18 cellular contexts compared by ENCODE assay signal in genomic region chr17:50330151-50330753, GRCh38. TPM values are rescaled to one million over a fixed set of nuclear protein-coding genes. Genes with fewer than 3 reads are reported as not detected.
"Had no signal": no experiment of that assay in that cellular context is flagged by ENCODE, and none has a peak within 500 bp of the region (broad histone marks: within the 10 kb centered on the region; RNA-seq: fewer than 3 reads in every experiment).

No MANE protein-coding gene starts in this region.

- ATAC-seq: activated CD8-positive, alpha-beta T cell treated with anti-CD3 and anti-CD28 coated beads for 36 hours; body of pancreas; foreskin keratinocyte; left lung; pancreas; upper lobe of right lung had no signal

- H3K4me3 Mint-ChIP-seq: activated B cell treated with CpG ODN at 0.5 μM for 24 hours; activated CD8-positive, alpha-beta T cell treated with anti-CD3 and anti-CD28 coated beads for 36 hours; activated naive CD8-positive, alpha-beta T cell treated with anti-CD3 and anti-CD28 coated beads, Interleukin-2, amount 10 ng/mL, durations not matched to agents 7 days and 5 days had no signal

- H3K36me3 Mint-ChIP-seq: activated naive CD8-positive, alpha-beta T cell treated with anti-CD3 and anti-CD28 coated beads, Interleukin-2, amount 10 ng/mL, durations not matched to agents 7 days and 5 days had no signal

- H3K79me2 ChIP-seq: hepatocyte had no signal

- H3K27ac Mint-ChIP-seq: activated B cell treated with CpG ODN at 0.5 μM for 24 hours; activated CD8-positive, alpha-beta T cell treated with anti-CD3 and anti-CD28 coated beads for 36 hours; activated naive CD8-positive, alpha-beta T cell treated with anti-CD3 and anti-CD28 coated beads, Interleukin-2, amount 10 ng/mL, durations not matched to agents 7 days and 5 days had no signal

- H2AFZ ChIP-seq: hepatocyte had no signal

- DNase-seq: activated B cell treated with CpG ODN at 0.5 μM for 24 hours; activated CD4-positive, alpha-beta T cell treated with anti-CD3 and anti-CD28 coated beads for 4 hours; activated CD8-positive, alpha-beta T cell treated with anti-CD3 and anti-CD28 coated beads for 36 hours; activated naive CD4-positive, alpha-beta T cell treated with Interleukin-2 at 50 U/mL for 16 hours; activated naive CD8-positive, alpha-beta T cell treated with anti-CD3 and anti-CD28 coated beads, Interleukin-2, amount 10 ng/mL, durations not matched to agents 7 days and 5 days; activated T-cell treated with anti-CD3 and anti-CD28 coated beads, Interleukin-2, amount 50 U/mL, for 48 hours; body of pancreas; caudate nucleus; dorsolateral prefrontal cortex; foreskin keratinocyte; left lung; mammary epithelial cell; pancreas; stimulated activated naive CD4-positive, alpha-beta T cell; SW 1271 had no signal

- H3K4me2 ChIP-seq: hepatocyte had no signal

- H3K9me3 ChIP-seq: body of pancreas, left lung, pancreas, upper lobe of right lung had no signal

- H3K27ac ChIP-seq: body of pancreas, dorsolateral prefrontal cortex, epithelial cell of prostate, foreskin keratinocyte, hepatocyte, left lung, pancreas, upper lobe of right lung had no signal

- H3K4me1 ChIP-seq: body of pancreas, foreskin keratinocyte, left lung, pancreas, upper lobe of right lung had no signal

- H3K27me3 ChIP-seq: body of pancreas, dorsolateral prefrontal cortex, foreskin keratinocyte, hepatocyte, pancreas, upper lobe of right lung had no signal

- H3K9me3 Mint-ChIP-seq: activated B cell treated with CpG ODN at 0.5 μM for 24 hours; activated CD8-positive, alpha-beta T cell treated with anti-CD3 and anti-CD28 coated beads for 36 hours; activated naive CD8-positive, alpha-beta T cell treated with anti-CD3 and anti-CD28 coated beads, Interleukin-2, amount 10 ng/mL, durations not matched to agents 7 days and 5 days had no signal

RNA-seq across cellular contexts. Expression of gene EME1, which starts 42.8 kb away (rescaled TPM):
- total RNA-seq: body of pancreas had no signal

RNA-seq across cellular contexts. Expression of gene TMEM92, which starts 56.0 kb away (rescaled TPM):
- total RNA-seq: activated B cell treated with CpG ODN at 0.5 μM for 24 hours; activated CD8-positive, alpha-beta T cell treated with anti-CD3 and anti-CD28 coated beads for 36 hours; activated naive CD8-positive, alpha-beta T cell treated with anti-CD3 and anti-CD28 coated beads, Interleukin-2, amount 10 ng/mL, durations not matched to agents 7 days and 5 days; body of pancreas had no signal
